11 cellular contexts compared by ENCODE assay signal in the genomic region with DNA sequence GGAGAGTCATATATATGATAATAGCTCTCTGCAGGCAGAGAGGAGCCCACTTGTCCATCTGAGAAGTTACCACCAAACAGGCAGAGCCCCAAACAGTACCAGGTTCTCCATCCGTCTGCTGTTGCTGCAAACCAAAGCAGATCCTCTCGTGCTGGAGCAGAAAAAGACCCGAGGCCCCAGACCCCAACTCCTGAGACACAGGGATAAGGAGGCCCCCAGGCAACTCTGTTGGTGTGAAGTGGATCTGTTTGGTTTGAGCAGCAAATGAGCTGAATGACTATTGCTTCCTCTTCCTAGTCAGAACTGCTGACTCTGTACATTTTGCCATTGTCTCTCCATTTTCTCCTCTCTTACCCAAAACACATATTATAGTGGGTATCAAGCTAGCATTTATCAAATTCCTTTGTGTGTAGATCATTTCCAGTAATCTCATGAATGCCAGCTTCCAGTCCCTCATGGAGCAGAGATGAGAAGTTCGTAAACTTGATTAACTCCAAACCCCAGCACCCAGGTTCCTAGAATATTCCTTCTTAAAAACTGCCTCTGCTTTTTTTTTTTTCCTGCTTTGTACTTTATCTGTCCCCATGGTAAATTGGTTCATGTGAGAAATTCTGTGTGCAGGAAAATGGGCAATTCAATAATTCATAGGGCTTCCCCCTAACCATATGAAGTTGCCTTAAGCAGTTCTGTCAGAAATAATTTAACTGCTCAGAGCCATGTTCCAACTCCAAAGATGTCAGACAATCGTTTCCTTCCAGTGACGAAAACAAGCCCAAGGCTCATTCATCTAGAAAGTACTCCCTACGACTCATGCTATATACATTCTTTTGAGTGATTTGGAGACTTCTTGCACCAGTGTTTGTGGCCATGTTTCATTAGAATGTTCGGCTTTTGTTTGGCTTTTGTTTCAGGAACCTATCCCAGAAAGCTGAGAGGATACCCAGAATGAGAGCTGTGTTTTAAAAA.
DNase-seq lines count a peak whose midpoint lies in the region; ATAC-seq and TF ChIP-seq lines count a peak whose summit lies in the region.
"Had no signal": no experiment of that assay in that cellular context is flagged by ENCODE, and none has a peak within 500 bp of the region (broad histone marks: within the 10 kb centered on the region; RNA-seq: fewer than 3 reads in every experiment).

No MANE protein-coding gene starts in this region.

- POLR2A ChIA-PET in PC-3 (lab: Charles Lee; ENCODE audit: unreplicated experiment) = no interaction called here

- no peaks in the 10 kb centered on the region for H3K36me3 ChIP-seq in PC-3 (ENCODE audit: low read depth, low read length)

- H3K4me3 ChIP-seq in PC-3 (ENCODE audit: low read length) = no peak overlapping the region

- peak; percentile 60 for ATAC-seq in PC-3
- no peak for ATAC-seq in naive B cell (ENCODE audit: low read depth in 2 of 2)
- ATAC-seq: activated CD8-positive, alpha-beta T cell treated with anti-CD3 and anti-CD28 coated beads, Interleukin-2, amount 10 ng/mL, durations not matched to agents 7 days and 5 days had no signal

- H3K9ac ChIP-seq in PC-3 (ENCODE audit: low read length) = no peak overlapping the region

- H3K9me3 ChIP-seq in PC-3 (ENCODE audit: low read length) = no peaks in the 10 kb centered on the region

- H3K79me2 ChIP-seq in PC-3 (ENCODE audit: low read length) = no peaks in the 10 kb centered on the region

- H3K9me3 Mint-ChIP-seq in chondrocyte (ENCODE audit: low read depth) = peaks cover 2% of the 10 kb centered on the region
- H3K9me3 Mint-ChIP-seq in naive B cell = peaks cover 0 to 13% (median 5%) of the 10 kb centered on the region in 7 donors
- peaks cover 0 to 2% (median 1%) of the 10 kb centered on the region in 7 donors for H3K9me3 Mint-ChIP-seq in CD14-positive monocyte
- H3K9me3 Mint-ChIP-seq: activated naive CD4-positive, alpha-beta T cell treated with anti-CD3 and anti-CD28 coated beads, Interleukin-2, amount 50 U/mL, for 24 hours had no signal

- peak overlapping the region; percentile 13 for H3K4me2 ChIP-seq in PC-3 (ENCODE audit: low read length)

- no peaks in the 10 kb centered on the region for H3K27me3 Mint-ChIP-seq in chondrocyte (ENCODE audit: low read depth)
- H3K27me3 Mint-ChIP-seq in naive B cell = peaks cover 0 to 7% (median 0%) of the 10 kb centered on the region in 3 donors
- H3K27me3 Mint-ChIP-seq in CD14-positive monocyte (ENCODE audit: low read depth in 3 of 3) = peaks cover 0 to 22% (median 0%) of the 10 kb centered on the region in 3 donors
- H3K27me3 Mint-ChIP-seq: activated naive CD4-positive, alpha-beta T cell treated with anti-CD3 and anti-CD28 coated beads, Interleukin-2, amount 50 U/mL, for 24 hours had no signal

- TF ChIP-seq CTCF in PC-3 (conservative IDR thresholded peaks at IDR 0.05; ENCODE audit: low read depth, low read length) (no peak), chondrocyte (IDR thresholded peaks at IDR 0.05) (no peak), CD14-positive monocyte (IDR thresholded peaks at IDR 0.05) (no peak)

- no peaks in the 10 kb centered on the region for H3K9me2 ChIP-seq in PC-3 (replicated peaks; ENCODE audit: low read length)

- no peaks in the 10 kb centered on the region for H4K20me1 ChIP-seq in PC-3 (ENCODE audit: low read length)

- no peaks in the 10 kb centered on the region for H3F3A ChIP-seq in PC-3 (ENCODE audit: low read length, unreplicated experiment)

- in situ Hi-C loops in G401 (cut with HindIII; ENCODE audit: low sequenced_read_pairs) = no loop called here

- DNase-seq in COLO829 (ENCODE audit: low spot score) = peak; percentile 28
- DNase-seq in PC-3 = peak; percentile 45
- no peak for DNase-seq in chondrocyte (ENCODE audit: low spot score)
- no peak for DNase-seq in naive B cell
- DNase-seq in G401 (ENCODE audit: low spot score) = no peak
- DNase-seq in KG1 (lab: John Stamatoyannopoulos, UW) = no peak
- DNase-seq in CD14-positive monocyte (ENCODE audit: low spot score) = no peak
- no peak for DNase-seq in Kasumi-1 (lab: John Stamatoyannopoulos, UW)
- DNase-seq: activated CD8-positive, alpha-beta T cell treated with anti-CD3 and anti-CD28 coated beads, Interleukin-2, amount 10 ng/mL, durations not matched to agents 7 days and 5 days; effector CD8-positive, alpha-beta T cell had no signal

- H3K4me1 Mint-ChIP-seq in chondrocyte (ENCODE audit: low read depth) (peaks cover 27% of the 10 kb centered on the region), naive B cell (peaks cover 37 to 64% (median 62%) of the 10 kb centered on the region in 3 donors), CD14-positive monocyte (no peaks in the 10 kb centered on the region)

- no TSS peak for BruUV-seq in PC-3 (replicated peaks; lab: Mats Ljungman, UMichigan)

- peak overlapping the region; percentile 68 for H3K27ac Mint-ChIP-seq in chondrocyte (ENCODE audit: unreplicated experiment)
- peak overlapping the region; percentile 17 to 82 (median 53) for H3K27ac Mint-ChIP-seq in naive B cell
- H3K27ac Mint-ChIP-seq in CD14-positive monocyte = no peak overlapping the region
- H3K27ac Mint-ChIP-seq: activated CD8-positive, alpha-beta T cell treated with anti-CD3 and anti-CD28 coated beads, Interleukin-2, amount 10 ng/mL, durations not matched to agents 7 days and 5 days; activated naive CD4-positive, alpha-beta T cell treated with anti-CD3 and anti-CD28 coated beads, Interleukin-2, amount 50 U/mL, for 24 hours had no signal

- H3K4me3 Mint-ChIP-seq in chondrocyte (ENCODE audit: unreplicated experiment) = no peak overlapping the region
- peak overlapping the region in 7 of 8 donors; percentile 10 to 77 (median 50) for H3K4me3 Mint-ChIP-seq in naive B cell
- no peak overlapping the region for H3K4me3 Mint-ChIP-seq in CD14-positive monocyte
- H3K4me3 Mint-ChIP-seq: activated CD8-positive, alpha-beta T cell treated with anti-CD3 and anti-CD28 coated beads, Interleukin-2, amount 10 ng/mL, durations not matched to agents 7 days and 5 days; activated naive CD4-positive, alpha-beta T cell treated with anti-CD3 and anti-CD28 coated beads, Interleukin-2, amount 50 U/mL, for 24 hours had no signal

- CTCF ChIA-PET in PC-3 (lab: Charles Lee) = interaction anchor here (0.8 kb wide), 1 partner anchor 12 kb away, joined by 3 read pairs; no protein-coding TSS in a partner anchor

- intact Hi-C loops in PC-3 (cut with micrococcal nuclease) = no loop called here
- intact Hi-C loops in CD14-positive monocyte (cut with micrococcal nuclease) = no loop called here

- H3K27me3 ChIP-seq in PC-3 (ENCODE audit: low read length) = no peaks in the 10 kb centered on the region

- H3K36me3 Mint-ChIP-seq in chondrocyte (ENCODE audit: low read depth) (no peaks in the 10 kb centered on the region), naive B cell (peaks cover 7 to 8% of the 10 kb centered on the region in 2 donors), CD14-positive monocyte (no peaks in the 10 kb centered on the region)
- H3K36me3 Mint-ChIP-seq: activated naive CD4-positive, alpha-beta T cell treated with anti-CD3 and anti-CD28 coated beads, Interleukin-2, amount 50 U/mL, for 24 hours had no signal

- peak overlapping the region; percentile 68 for H3K27ac ChIP-seq in PC-3 (ENCODE audit: low read length)

- H2AFZ ChIP-seq in PC-3 (ENCODE audit: low read length) = peak overlapping the region; percentile 51

- H3K4me1 ChIP-seq in PC-3 (ENCODE audit: insufficient read depth, low read length) = peaks cover 14% of the 10 kb centered on the region

Comparison
In these comparisons a context has a peak if more than half of its experiments do, and no peak if none do; other contexts are left out.
1. DNase-seq: peak in COLO829 (single experiment) and PC-3 (single experiment); none in chondrocyte (single experiment), naive B cell (single experiment), G401 (single experiment), KG1 (single experiment), CD14-positive monocyte (single experiment) and Kasumi-1 (0 of 2).
2. H3K27ac Mint-ChIP-seq: peak in chondrocyte (single experiment) and naive B cell (6 of 6); none in CD14-positive monocyte (0 of 7).
3. H3K4me3 Mint-ChIP-seq: peak in naive B cell (7 of 8); none in chondrocyte (single experiment) and CD14-positive monocyte (0 of 2).